18 cellular contexts compared by ENCODE assay signal in the genomic region with DNA sequence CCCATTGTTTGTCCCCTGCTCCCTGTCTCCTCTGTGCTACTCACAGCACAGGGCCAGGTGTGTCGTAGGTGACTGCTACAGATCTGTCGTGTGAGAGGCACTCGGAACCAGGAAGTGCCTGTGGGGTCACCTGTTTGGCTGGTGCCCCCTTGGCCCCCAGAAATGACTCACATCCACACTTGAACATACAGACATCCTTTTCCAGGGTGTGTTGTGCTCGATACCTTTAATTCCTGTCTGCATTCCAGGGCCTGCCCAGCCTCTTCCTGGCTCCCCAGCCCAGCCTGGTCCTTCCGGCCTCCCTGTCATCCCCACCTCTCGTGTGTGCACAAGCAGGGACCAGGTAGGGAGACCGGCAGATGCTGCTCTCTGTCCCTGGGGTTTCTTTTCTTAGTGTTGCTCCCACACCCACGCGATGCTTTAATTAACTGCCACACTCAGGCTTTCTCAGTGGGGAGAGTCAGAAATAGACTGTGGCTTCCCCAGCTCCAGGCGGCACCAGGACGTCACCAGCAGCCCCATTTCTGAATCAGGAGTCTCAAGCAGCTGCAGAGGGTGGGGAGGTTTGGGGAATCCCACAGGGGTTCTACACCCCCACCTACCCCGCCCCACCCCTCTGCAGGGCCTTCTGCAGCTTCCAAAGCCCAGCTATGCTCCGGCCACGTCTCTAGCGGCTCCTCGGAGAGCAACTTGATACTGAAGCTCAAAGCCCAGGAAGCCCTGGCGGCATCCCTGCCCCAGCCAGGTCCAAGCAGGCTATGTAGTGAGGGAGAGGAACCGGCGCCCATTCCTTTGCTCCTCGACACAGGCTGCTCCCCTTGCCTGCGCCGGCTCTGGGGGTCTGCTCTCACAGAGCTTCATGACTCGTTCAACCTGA.
A peak's percentile ranks its signal among the peaks of the same experiment; 100 is the strongest.
DNase-seq lines count a peak whose midpoint lies in the region; ATAC-seq and TF ChIP-seq lines count a peak whose summit lies in the region.
"Had no signal": no experiment of that assay in that cellular context is flagged by ENCODE, and none has a peak within 500 bp of the region (broad histone marks: within the 10 kb centered on the region; RNA-seq: fewer than 3 reads in every experiment).

No MANE protein-coding gene starts in this region.

- ATAC-seq in mucosa of descending colon = peak; percentile 35
- ATAC-seq in GM21717 (IDR thresholded peaks at IDR 0.05; ENCODE audit: unreplicated experiment) = no peak
- ATAC-seq in GM19397 (IDR thresholded peaks at IDR 0.05; ENCODE audit: unreplicated experiment) = no peak
- ATAC-seq: activated CD8-positive, alpha-beta T cell treated with anti-CD3 and anti-CD28 coated beads for 36 hours; HepG2 had no signal

- DNase-seq in DMS153 treated with DMSO at 0.1 percent for 48 hours (lab: John Stamatoyannopoulos, UW; ENCODE audit: unreplicated experiment) (peak; percentile 73), GM20000 (ENCODE audit: low spot score) (peak; percentile 34), mammary epithelial cell (peak; percentile 46), mucosa of descending colon (peak in 1 of 3 donors; percentile 58), SW 1271 (lab: John Stamatoyannopoulos, UW) (no peak)
- DNase-seq in activated T-helper 1 cell treated with anti-CD3 and anti-CD28 coated beads, Interleukin-12 subunit alpha, Interleukin-12 subunit beta, Interleukin-2, Interleukin-4 antibody, amounts not matched to agents 30 ng/mL and 10 ng/mL and 1 ng/mL, durations not matched to agents 14 hours and 24 hours and 36 hours (ENCODE audit: low spot score) = no peak
- DNase-seq: activated CD8-positive, alpha-beta T cell treated with anti-CD3 and anti-CD28 coated beads for 36 hours; CD8-positive, alpha-beta memory T cell; gastrocnemius medialis; NCI-H226; retina had no signal

- intact Hi-C loops in mammary epithelial cell (cut with micrococcal nuclease) = no loop called here
- intact Hi-C loops in mucosa of descending colon (cut with DNase I, micrococcal nuclease) = no loop called here
- intact Hi-C loops in activated T-helper 1 cell treated with anti-CD3 and anti-CD28 coated beads, Interleukin-12 subunit alpha, Interleukin-12 subunit beta, Interleukin-2, Interleukin-4 antibody, amounts not matched to agents 30 ng/mL and 10 ng/mL and 1 ng/mL, durations not matched to agents 14 hours and 24 hours and 36 hours (cut with micrococcal nuclease) = no loop called here

- H3K4me3 ChIP-seq in mammary epithelial cell (replicated peaks in 1 of 3; ENCODE audit: insufficient read depth in 1 of 3, low read depth in 2 of 3, low read length in 3 of 3) = no peak overlapping the region
- no peak overlapping the region for H3K4me3 ChIP-seq in mucosa of descending colon
- H3K4me3 ChIP-seq: gastrocnemius medialis, SK-N-MC, vagina had no signal

- dilution Hi-C loops in mammary epithelial cell (cut with HindIII; ENCODE audit: low sequenced_read_pairs) = no loop called here

- H4K20me1 ChIP-seq in mammary epithelial cell (ENCODE audit: insufficient read depth, low read length) = no peaks in the 10 kb centered on the region

- H3K4me2 ChIP-seq in mammary epithelial cell (ENCODE audit: insufficient read depth, low read depth, low read length) = peak overlapping the region; percentile 35

- H3K9me3 ChIP-seq in mammary epithelial cell (replicated peaks; ENCODE audit: insufficient read depth, low read length) (no peaks in the 10 kb centered on the region), mucosa of descending colon (no peaks in the 10 kb centered on the region)
- H3K9me3 ChIP-seq: gastrocnemius medialis, vagina had no signal

- peak overlapping the region; percentile 51 for H2AFZ ChIP-seq in mammary epithelial cell (ENCODE audit: low read depth, low read length)

- no peaks in the 10 kb centered on the region for H3K4me1 Mint-ChIP-seq in activated T-helper 1 cell treated with anti-CD3 and anti-CD28 coated beads, Interleukin-12 subunit alpha, Interleukin-12 subunit beta, Interleukin-2, Interleukin-4 antibody, amounts not matched to agents 30 ng/mL and 10 ng/mL and 1 ng/mL, durations not matched to agents 14 hours and 24 hours and 36 hours (ENCODE audit: low read depth)
- H3K4me1 Mint-ChIP-seq: CD8-positive, alpha-beta memory T cell; memory B cell had no signal

- H3K27ac ChIP-seq in mammary epithelial cell (ENCODE audit: insufficient read depth, low read depth, low read length) = peak overlapping the region; percentile 39
- H3K27ac ChIP-seq: SK-N-MC, vagina had no signal

- no peaks in the 10 kb centered on the region for H3K27me3 ChIP-seq in mammary epithelial cell (ENCODE audit: insufficient read depth, low read length)
- H3K27me3 ChIP-seq: vagina had no signal

- H3K36me3 ChIP-seq in mammary epithelial cell (ENCODE audit: insufficient read depth, low read length) (no peaks in the 10 kb centered on the region), mucosa of descending colon (ENCODE audit: low read depth) (no peaks in the 10 kb centered on the region)
- H3K36me3 ChIP-seq: gastrocnemius medialis, vagina had no signal

- H3K79me2 ChIP-seq in mammary epithelial cell (ENCODE audit: insufficient read depth, low read length) = no peaks in the 10 kb centered on the region

- no TSS peak for BruUV-seq in mammary epithelial cell (replicated peaks; lab: Mats Ljungman, UMichigan)

- in situ Hi-C loops in mammary epithelial cell (cut with MboI; ENCODE audit: low sequenced_read_pairs in 2 of 2) = no loop called here

- no peaks in the 10 kb centered on the region for H3K9me3 Mint-ChIP-seq in activated T-helper 1 cell treated with anti-CD3 and anti-CD28 coated beads, Interleukin-12 subunit alpha, Interleukin-12 subunit beta, Interleukin-2, Interleukin-4 antibody, amounts not matched to agents 30 ng/mL and 10 ng/mL and 1 ng/mL, durations not matched to agents 14 hours and 24 hours and 36 hours
- H3K9me3 Mint-ChIP-seq: activated CD8-positive, alpha-beta T cell treated with anti-CD3 and anti-CD28 coated beads for 36 hours; CD8-positive, alpha-beta memory T cell had no signal

- CTCF ChIA-PET in mammary epithelial cell (lab: Charles Lee; ENCODE audit: low non-redundant PET) = no interaction called here

- WGBS in mammary epithelial cell (ENCODE audit: low coverage, missing lambda C conversion rate) = 48% methylated on average over 14 of the region's 23 CpGs

- H3K27me3 Mint-ChIP-seq in activated T-helper 1 cell treated with anti-CD3 and anti-CD28 coated beads, Interleukin-12 subunit alpha, Interleukin-12 subunit beta, Interleukin-2, Interleukin-4 antibody, amounts not matched to agents 30 ng/mL and 10 ng/mL and 1 ng/mL, durations not matched to agents 14 hours and 24 hours and 36 hours (ENCODE audit: insufficient read depth) = peaks cover 3% of the 10 kb centered on the region

- H3K36me3 Mint-ChIP-seq in activated T-helper 1 cell treated with anti-CD3 and anti-CD28 coated beads, Interleukin-12 subunit alpha, Interleukin-12 subunit beta, Interleukin-2, Interleukin-4 antibody, amounts not matched to agents 30 ng/mL and 10 ng/mL and 1 ng/mL, durations not matched to agents 14 hours and 24 hours and 36 hours (ENCODE audit: low read depth) = no peaks in the 10 kb centered on the region
- H3K36me3 Mint-ChIP-seq: activated naive CD8-positive, alpha-beta T cell; CD8-positive, alpha-beta memory T cell; memory B cell had no signal

- H3K9ac ChIP-seq in mammary epithelial cell (ENCODE audit: insufficient read depth, low read length) = no peak overlapping the region

- TF ChIP-seq CTCF in GM20000 (IDR thresholded peaks at IDR 0.05; ENCODE audit: extremely low read depth, missing control alignments) (no peak), mammary epithelial cell (conservative IDR thresholded peaks at IDR 0.05 in 1 of 2, IDR thresholded peaks at IDR 0.05 in 1 of 2; ENCODE audit: extremely low read depth in 1 of 2, insufficient read depth in 1 of 2, low read depth in 1 of 2, low read length in 2 of 2) (no peak), mucosa of descending colon (IDR thresholded peaks at IDR 0.05) (no peak)

- no peak overlapping the region for H3K4me3 Mint-ChIP-seq in activated T-helper 1 cell treated with anti-CD3 and anti-CD28 coated beads, Interleukin-12 subunit alpha, Interleukin-12 subunit beta, Interleukin-2, Interleukin-4 antibody, amounts not matched to agents 30 ng/mL and 10 ng/mL and 1 ng/mL, durations not matched to agents 14 hours and 24 hours and 36 hours
- H3K4me3 Mint-ChIP-seq: activated CD8-positive, alpha-beta T cell treated with anti-CD3 and anti-CD28 coated beads for 36 hours; activated naive CD8-positive, alpha-beta T cell; CD8-positive, alpha-beta memory T cell; memory B cell had no signal

- H3K4me1 ChIP-seq in mammary epithelial cell (ENCODE audit: insufficient read depth, low read length) (peaks cover 59% of the 10 kb centered on the region), mucosa of descending colon (ENCODE audit: low read depth) (peaks cover 9% of the 10 kb centered on the region)

- no peak overlapping the region for H3K27ac Mint-ChIP-seq in activated T-helper 1 cell treated with anti-CD3 and anti-CD28 coated beads, Interleukin-12 subunit alpha, Interleukin-12 subunit beta, Interleukin-2, Interleukin-4 antibody, amounts not matched to agents 30 ng/mL and 10 ng/mL and 1 ng/mL, durations not matched to agents 14 hours and 24 hours and 36 hours
- H3K27ac Mint-ChIP-seq: activated CD8-positive, alpha-beta T cell treated with anti-CD3 and anti-CD28 coated beads for 36 hours; activated naive CD8-positive, alpha-beta T cell; CD8-positive, alpha-beta memory T cell; memory B cell had no signal

Comparison
In these comparisons a context has a peak if more than half of its experiments do, and no peak if none do; other contexts are left out.
1. DNase-seq: peak in DMS153 treated with DMSO at 0.1 percent for 48 hours (single experiment), GM20000 (single experiment) and mammary epithelial cell (single experiment); none in SW 1271 (0 of 2) and activated T-helper 1 cell treated with anti-CD3 and anti-CD28 coated beads, Interleukin-12 subunit alpha, Interleukin-12 subunit beta, Interleukin-2, Interleukin-4 antibody, amounts not matched to agents 30 ng/mL and 10 ng/mL and 1 ng/mL, durations not matched to agents 14 hours and 24 hours and 36 hours (single experiment).